In genomic region chr3:43364494-43364893, GRCh38 we compare ENCODE assay signal across 28 cellular contexts.
"Had no signal": no experiment of that assay in that cellular context is flagged by ENCODE, and none has a peak within 500 bp of the region (broad histone marks: within the 10 kb centered on the region; RNA-seq: fewer than 3 reads in every experiment).

No MANE protein-coding gene starts in this region.

- H3K36me3 Mint-ChIP-seq: activated naive CD8-positive, alpha-beta T cell treated with anti-CD3 and anti-CD28 coated beads for 36 hours had no signal

- H3K27me3 ChIP-seq: brain microvascular endothelial cell had no signal

- H3K27ac Mint-ChIP-seq: activated CD4-positive, alpha-beta memory T cell treated with anti-CD3 and anti-CD28 coated beads, Interleukin-2, amount 10 ng/mL, durations not matched to agents 7 days and 5 days; activated naive CD8-positive, alpha-beta T cell treated with anti-CD3 and anti-CD28 coated beads for 36 hours; activated T-cell treated with anti-CD3 and anti-CD28 coated beads, Interleukin-2, amount 50 U/mL, for 24 hours; activated T-helper 2 cell treated with anti-CD3 and anti-CD28 coated beads, Interferon-gamma antibody, Interleukin-2, Interleukin-4, amounts not matched to agents 10 μg/mL and 5 μg/mL and 100 μg/mL, durations not matched to agents 14 hours and 24 hours and 36 hours had no signal

- H3K36me3 ChIP-seq: brain microvascular endothelial cell, WERI-Rb-1 had no signal

- H3K4me3 Mint-ChIP-seq: activated CD4-positive, alpha-beta memory T cell treated with anti-CD3 and anti-CD28 coated beads, Interleukin-2, amount 10 ng/mL, durations not matched to agents 7 days and 5 days; activated naive CD8-positive, alpha-beta T cell treated with anti-CD3 and anti-CD28 coated beads for 36 hours; activated T-cell treated with anti-CD3 and anti-CD28 coated beads, Interleukin-2, amount 50 U/mL, for 24 hours had no signal

- H3K4me3 ChIP-seq: K562, PC-9 had no signal

- H3K4me1 Mint-ChIP-seq: activated CD4-positive, alpha-beta memory T cell treated with anti-CD3 and anti-CD28 coated beads, Interleukin-2, amount 10 ng/mL, durations not matched to agents 7 days and 5 days had no signal

- H3K27ac ChIP-seq: brain microvascular endothelial cell, PC-9, RWPE1, WERI-Rb-1 had no signal

- DNase-seq: activated CD4-positive, alpha-beta memory T cell treated with anti-CD3 and anti-CD28 coated beads, Interleukin-2, amount 10 ng/mL, durations not matched to agents 7 days and 5 days; activated CD4-positive, alpha-beta T cell treated with anti-CD3 and anti-CD28 coated beads for 1 hour; activated CD4-positive, alpha-beta T cell treated with anti-CD3 and anti-CD28 coated beads for 48 hours; activated CD4-positive, CD25-positive, alpha-beta regulatory T cell; activated naive CD4-positive, alpha-beta T cell treated with anti-CD3 and anti-CD28 coated beads, Interleukin-2, amount 50 U/mL, for 16 hours; activated naive CD8-positive, alpha-beta T cell treated with anti-CD3 and anti-CD28 coated beads for 36 hours; amniotic stem cell; NCI-H1092 treated with DMSO at 0.1 percent for 48 hours; NCI-H1417; NCI-H146; NCI-H187; NCI-H2029 treated with DMSO at 0.1 percent for 48 hours; NCI-H2107; NCI-H2171; NCI-H510A; NCI-H526; NCI-H748 treated with DMSO at 0.1 percent for 48 hours; PC-9; SW 1271; T-helper 1 cell; T-helper 2 cell; T-helper 9 cell; WERI-Rb-1 had no signal

- H3K9me3 Mint-ChIP-seq: activated CD4-positive, alpha-beta memory T cell treated with anti-CD3 and anti-CD28 coated beads, Interleukin-2, amount 10 ng/mL, durations not matched to agents 7 days and 5 days; activated naive CD8-positive, alpha-beta T cell treated with anti-CD3 and anti-CD28 coated beads for 36 hours; activated T-cell treated with anti-CD3 and anti-CD28 coated beads, Interleukin-2, amount 50 U/mL, for 24 hours; activated T-helper 2 cell treated with anti-CD3 and anti-CD28 coated beads, Interferon-gamma antibody, Interleukin-2, Interleukin-4, amounts not matched to agents 10 μg/mL and 5 μg/mL and 100 μg/mL, durations not matched to agents 14 hours and 24 hours and 36 hours had no signal

- H3K27me3 Mint-ChIP-seq: activated CD4-positive, alpha-beta memory T cell treated with anti-CD3 and anti-CD28 coated beads, Interleukin-2, amount 10 ng/mL, durations not matched to agents 7 days and 5 days; activated naive CD8-positive, alpha-beta T cell treated with anti-CD3 and anti-CD28 coated beads for 36 hours; activated T-cell treated with anti-CD3 and anti-CD28 coated beads, Interleukin-2, amount 50 U/mL, for 24 hours had no signal
